Comparison of ENCODE assay signal across 23 cellular contexts in the genomic region with DNA sequence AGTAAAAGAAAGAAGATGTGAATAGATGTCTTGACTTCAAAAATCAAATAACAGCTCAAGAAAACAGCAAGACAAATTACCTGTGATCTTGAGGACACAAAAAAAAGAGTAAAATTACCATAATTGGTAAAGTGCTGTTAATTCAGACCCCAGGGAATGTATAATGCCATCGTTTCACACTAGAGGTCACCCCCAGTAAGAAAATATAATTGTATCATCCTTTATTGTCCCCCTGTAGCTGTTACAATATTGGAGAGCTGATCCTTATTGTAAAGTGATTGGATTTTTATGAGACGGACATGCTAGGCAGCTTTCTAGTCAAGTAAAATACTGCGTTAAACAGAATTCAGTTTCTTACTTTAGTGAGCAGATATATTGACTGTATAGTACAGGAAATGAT.
DNase-seq lines count a peak whose midpoint lies in the region; TF ChIP-seq lines count a peak whose summit lies in the region.
"Had no signal": no experiment of that assay in that cellular context is flagged by ENCODE, and none has a peak within 500 bp of the region (broad histone marks: within the 10 kb centered on the region; RNA-seq: fewer than 3 reads in every experiment).

No MANE protein-coding gene starts in this region.

- 87% methylated on average over 3 of the region's 3 CpGs for WGBS in liver
- 63 to 71% methylated on average over 3 of the region's 3 CpGs for WGBS in esophagus squamous epithelium, 2 donors

- H3K27ac ChIP-seq in VCaP (no peak overlapping the region), liver (ENCODE audit: low read depth in 1 of 2, low read length in 2 of 2) (no peak overlapping the region), esophagus squamous epithelium (no peak overlapping the region)
- H3K27ac ChIP-seq: ovary, right atrium auricular region, tibial nerve had no signal

- H3K4me3 ChIP-seq in liver (ENCODE audit: low read depth in 1 of 3, low read length in 3 of 3) (no peak overlapping the region), esophagus squamous epithelium (no peak overlapping the region)
- H3K4me3 ChIP-seq: ovary, right atrium auricular region, tibial nerve had no signal

- intact Hi-C loops in esophagus squamous epithelium (cut with DNase I): no loop called here

- DNase-seq in ELR (ENCODE audit: low read depth): peak; percentile 34
- DNase-seq in Kasumi-1 (lab: John Stamatoyannopoulos, UW): peak; percentile 9 to 23
- DNase-seq in esophagus squamous epithelium (lab: John Stamatoyannopoulos, UW): no peak
- DNase-seq in LoVo (ENCODE audit: low spot score): no peak
- DNase-seq in ureter (ENCODE audit: low spot score): no peak
- DNase-seq: activated naive CD4-positive, alpha-beta T cell treated with anti-CD3 and anti-CD28 coated beads, Interleukin-2, amount 10 ng/mL, durations not matched to agents 7 days and 5 days; activated T-cell treated with anti-CD3 and anti-CD28 coated beads, Interleukin-2, amount 50 U/mL, for 4 hours; DMS79; glutamatergic neuron; MM.1S; natural killer cell; NCI-H2171 treated with DMSO at 0.1 percent for 48 hours; OCI-M1; ovary; SHP77 treated with DMSO at 0.1 percent for 48 hours; stimulated activated CD4-positive, alpha-beta T cell treated with anti-CD3 and anti-CD28 coated beads, Interleukin-12 subunit alpha, Interleukin-12 subunit beta, amount 100 ng/mL, for 4 hours; stimulated activated CD4-positive, alpha-beta T cell treated with anti-CD3 and anti-CD28 coated beads, Interleukin-4, amount 100 ng/mL, for 4 hours; stimulated activated naive CD8-positive, alpha-beta T cell treated with anti-CD3 and anti-CD28 coated beads, Interleukin-15, amount 100 ng/mL, for 72 hours; T-helper 1 cell had no signal

- no peak overlapping the region for H3K9ac ChIP-seq in liver (ENCODE audit: low read depth in 1 of 2, low read length in 2 of 2)

- H3K9me3 ChIP-seq in liver (ENCODE audit: control insufficient read depth in 4 of 4, low read length in 3 of 4) (no peaks in the 10 kb centered on the region), esophagus squamous epithelium (no peaks in the 10 kb centered on the region)
- H3K9me3 ChIP-seq: ovary, right atrium auricular region, tibial nerve had no signal

- H3K4me1 ChIP-seq in liver (ENCODE audit: control insufficient read depth in 4 of 4, insufficient read depth in 4 of 4, low read length in 3 of 4) (peaks cover 2 to 8% (median 6%) of the 10 kb centered on the region in 4 donors), esophagus squamous epithelium (no peaks in the 10 kb centered on the region)
- H3K4me1 ChIP-seq: right atrium auricular region, tibial nerve had no signal

- TF ChIP-seq RAD21 in liver (IDR thresholded peaks at IDR 0.05): peak; percentile 20 to 40

- H3K27me3 ChIP-seq in liver (ENCODE audit: control insufficient read depth in 4 of 4, insufficient read depth in 4 of 4, low read length in 3 of 4) (no peaks in the 10 kb centered on the region), esophagus squamous epithelium (no peaks in the 10 kb centered on the region)
- H3K27me3 ChIP-seq: ovary, right atrium auricular region, tibial nerve had no signal

- H3K36me3 ChIP-seq in liver (ENCODE audit: control insufficient read depth in 4 of 4, insufficient read depth in 3 of 4, low read depth in 1 of 4, low read length in 3 of 4): no peaks in the 10 kb centered on the region
- H3K36me3 ChIP-seq in esophagus squamous epithelium: no peaks in the 10 kb centered on the region
- H3K36me3 ChIP-seq: ovary, right atrium auricular region, tibial nerve had no signal

- no peak for TF ChIP-seq POLR2A in esophagus squamous epithelium (IDR thresholded peaks at IDR 0.05)

- TF ChIP-seq CTCF in VCaP (conservative IDR thresholded peaks at IDR 0.05): peak; percentile 12; the same call in 1 of the 2 replicates
- peak; percentile 7 for TF ChIP-seq CTCF in liver (IDR thresholded peaks at IDR 0.05; ENCODE audit: low read depth, low read length, missing input control)
- TF ChIP-seq CTCF in esophagus squamous epithelium (IDR thresholded peaks at IDR 0.05): no peak

TF ChIP-seq in liver, 16 proteins besides CTCF, POLR2A, EP300 and RAD21:
- TF ChIP-seq, protein P1, sequence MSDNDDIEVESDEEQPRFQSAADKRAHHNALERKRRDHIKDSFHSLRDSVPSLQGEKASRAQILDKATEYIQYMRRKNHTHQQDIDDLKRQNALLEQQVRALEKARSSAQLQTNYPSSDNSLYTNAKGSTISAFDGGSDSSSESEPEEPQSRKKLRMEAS (IDR thresholded peaks at IDR 0.05): no peak
- TF ChIP-seq YY1 (IDR thresholded peaks at IDR 0.05) (no peak), HNF4A (conservative IDR thresholded peaks at IDR 0.05) (no peak), EGR1 (IDR thresholded peaks at IDR 0.05; ENCODE audit: low read depth in 2 of 2) (no peak), NR2F2 (IDR thresholded peaks at IDR 0.05) (no peak), RXRA (IDR thresholded peaks at IDR 0.05) (no peak), ATF3 (IDR thresholded peaks at IDR 0.05) (no peak), SP1 (IDR thresholded peaks at IDR 0.05) (no peak)
- TF ChIP-seq, protein P2, sequence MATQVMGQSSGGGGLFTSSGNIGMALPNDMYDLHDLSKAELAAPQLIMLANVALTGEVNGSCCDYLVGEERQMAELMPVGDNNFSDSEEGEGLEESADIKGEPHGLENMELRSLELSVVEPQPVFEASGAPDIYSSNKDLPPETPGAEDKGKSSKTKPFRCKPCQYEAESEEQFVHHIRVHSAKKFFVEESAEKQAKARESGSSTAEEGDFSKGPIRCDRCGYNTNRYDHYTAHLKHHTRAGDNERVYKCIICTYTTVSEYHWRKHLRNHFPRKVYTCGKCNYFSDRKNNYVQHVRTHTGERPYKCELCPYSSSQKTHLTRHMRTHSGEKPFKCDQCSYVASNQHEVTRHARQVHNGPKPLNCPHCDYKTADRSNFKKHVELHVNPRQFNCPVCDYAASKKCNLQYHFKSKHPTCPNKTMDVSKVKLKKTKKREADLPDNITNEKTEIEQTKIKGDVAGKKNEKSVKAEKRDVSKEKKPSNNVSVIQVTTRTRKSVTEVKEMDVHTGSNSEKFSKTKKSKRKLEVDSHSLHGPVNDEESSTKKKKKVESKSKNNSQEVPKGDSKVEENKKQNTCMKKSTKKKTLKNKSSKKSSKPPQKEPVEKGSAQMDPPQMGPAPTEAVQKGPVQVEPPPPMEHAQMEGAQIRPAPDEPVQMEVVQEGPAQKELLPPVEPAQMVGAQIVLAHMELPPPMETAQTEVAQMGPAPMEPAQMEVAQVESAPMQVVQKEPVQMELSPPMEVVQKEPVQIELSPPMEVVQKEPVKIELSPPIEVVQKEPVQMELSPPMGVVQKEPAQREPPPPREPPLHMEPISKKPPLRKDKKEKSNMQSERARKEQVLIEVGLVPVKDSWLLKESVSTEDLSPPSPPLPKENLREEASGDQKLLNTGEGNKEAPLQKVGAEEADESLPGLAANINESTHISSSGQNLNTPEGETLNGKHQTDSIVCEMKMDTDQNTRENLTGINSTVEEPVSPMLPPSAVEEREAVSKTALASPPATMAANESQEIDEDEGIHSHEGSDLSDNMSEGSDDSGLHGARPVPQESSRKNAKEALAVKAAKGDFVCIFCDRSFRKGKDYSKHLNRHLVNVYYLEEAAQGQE (IDR thresholded peaks at IDR 0.05): no peak
- TF ChIP-seq, protein P3, sequence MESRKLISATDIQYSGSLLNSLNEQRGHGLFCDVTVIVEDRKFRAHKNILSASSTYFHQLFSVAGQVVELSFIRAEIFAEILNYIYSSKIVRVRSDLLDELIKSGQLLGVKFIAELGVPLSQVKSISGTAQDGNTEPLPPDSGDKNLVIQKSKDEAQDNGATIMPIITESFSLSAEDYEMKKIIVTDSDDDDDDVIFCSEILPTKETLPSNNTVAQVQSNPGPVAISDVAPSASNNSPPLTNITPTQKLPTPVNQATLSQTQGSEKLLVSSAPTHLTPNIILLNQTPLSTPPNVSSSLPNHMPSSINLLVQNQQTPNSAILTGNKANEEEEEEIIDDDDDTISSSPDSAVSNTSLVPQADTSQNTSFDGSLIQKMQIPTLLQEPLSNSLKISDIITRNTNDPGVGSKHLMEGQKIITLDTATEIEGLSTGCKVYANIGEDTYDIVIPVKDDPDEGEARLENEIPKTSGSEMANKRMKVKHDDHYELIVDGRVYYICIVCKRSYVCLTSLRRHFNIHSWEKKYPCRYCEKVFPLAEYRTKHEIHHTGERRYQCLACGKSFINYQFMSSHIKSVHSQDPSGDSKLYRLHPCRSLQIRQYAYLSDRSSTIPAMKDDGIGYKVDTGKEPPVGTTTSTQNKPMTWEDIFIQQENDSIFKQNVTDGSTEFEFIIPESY (IDR thresholded peaks at IDR 0.05): no peak

Comparison
In these comparisons a context has a peak if more than half of its experiments do, and no peak if none do; other contexts are left out.
1. DNase-seq: peak in ELR (single experiment) and Kasumi-1 (2 of 2); none in esophagus squamous epithelium (single experiment), LoVo (single experiment) and ureter (single experiment).
2. CTCF ChIP-seq: peak in VCaP (single experiment) and liver (single experiment); none in esophagus squamous epithelium (0 of 6).